In the genomic region with DNA sequence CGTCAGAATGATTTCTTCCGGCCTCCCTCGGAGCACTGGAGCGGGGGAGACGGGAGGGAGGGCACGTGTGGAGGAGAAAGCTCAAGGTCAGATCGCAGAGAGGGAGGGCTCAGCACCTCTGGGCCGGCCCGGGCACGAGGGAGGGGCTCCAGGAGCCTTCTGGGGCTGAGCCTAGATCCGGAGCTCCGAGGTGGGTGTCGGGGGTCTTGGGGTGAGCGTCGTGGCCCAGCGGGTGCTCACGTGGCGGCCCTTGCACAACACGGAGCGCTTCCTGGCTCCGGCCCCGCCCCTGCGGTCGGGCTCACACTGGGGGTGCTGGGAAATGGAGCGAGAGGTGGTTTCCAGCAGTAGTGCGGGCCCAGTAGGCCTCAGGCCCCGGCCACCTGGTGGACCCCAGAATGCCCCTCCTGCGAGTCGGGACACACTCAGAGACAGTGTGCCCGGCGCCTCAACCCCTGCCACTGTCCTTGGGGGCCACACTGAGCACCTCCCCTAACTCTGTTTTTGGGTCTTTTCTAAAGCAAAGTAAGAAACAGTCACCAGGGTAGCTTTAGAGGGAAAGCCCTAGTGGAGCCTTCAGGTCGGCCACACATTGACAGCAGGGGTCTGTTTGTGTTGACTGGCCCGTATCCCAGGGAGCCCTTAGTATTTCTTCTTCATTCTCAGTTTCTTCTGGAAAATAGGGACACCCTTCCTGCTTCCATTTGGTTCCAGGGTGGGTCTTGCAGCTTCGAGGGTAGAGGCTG, we compare ENCODE assay signal across 8 cellular contexts. TPM values are rescaled to one million over a fixed set of nuclear protein-coding genes. Genes with fewer than 3 reads are reported as not detected.
DNase-seq lines count a peak whose midpoint lies in the region; ATAC-seq, FAIRE-seq and TF ChIP-seq lines count a peak whose summit lies in the region.

No MANE protein-coding gene starts in this region.

- FAIRE-seq in urothelium cell line (lab: Jason Lieb, UNC) = no peak

- H3K27ac Mint-ChIP-seq in activated naive CD8-positive, alpha-beta T cell = peak overlapping the region; percentile 90

- no peak for TF ChIP-seq CTCF in heart right ventricle (IDR thresholded peaks at IDR 0.05)

- H3K36me3 Mint-ChIP-seq in activated naive CD8-positive, alpha-beta T cell = peaks cover 5% of the 10 kb centered on the region

- H3K4me1 Mint-ChIP-seq in activated naive CD8-positive, alpha-beta T cell (ENCODE audit: low read depth) = peaks cover 25% of the 10 kb centered on the region

- DNase-seq in SJSA1 (ENCODE audit: low read depth in 1 of 2, low spot score in 2 of 2) = peak; percentile 67 to 70
- DNase-seq in heart right ventricle = peak; percentile 65 to 75
- DNase-seq in urothelium cell line (ENCODE audit: low spot score) = peak; percentile 65

- no peaks in the 10 kb centered on the region for H3K27me3 Mint-ChIP-seq in activated naive CD8-positive, alpha-beta T cell

- H3K4me3 ChIP-seq in BLaER1 treated with 17β-estradiol and CSF1 and Interleukin-3, amounts not matched to agents 10 nM and 100 nM = peak overlapping the region; percentile 79 to 99 (median 95)
- H3K4me3 ChIP-seq in SJSA1 (peak overlapping the region; percentile 89), heart right ventricle (peak overlapping the region; percentile 71 to 99 (median 82)), rectal smooth muscle tissue (ENCODE audit: low read length) (peak overlapping the region; percentile 89)

- H3K4me1 ChIP-seq in BLaER1 treated with 17β-estradiol and CSF1 and Interleukin-3, amounts not matched to agents 10 nM and 100 nM = peaks cover 48 to 80% (median 69%) of the 10 kb centered on the region in 10 experiments
- H3K4me1 ChIP-seq in SJSA1 (replicated peaks) (peaks cover 29% of the 10 kb centered on the region), heart right ventricle (peaks cover 3 to 71% (median 29%) of the 10 kb centered on the region in 9 donors), rectal smooth muscle tissue (ENCODE audit: control insufficient read depth, insufficient read depth, low read length) (peaks cover 7% of the 10 kb centered on the region)

- peak overlapping the region; percentile 94 to 100 (median 99) for H3K4me2 ChIP-seq in BLaER1 treated with 17β-estradiol and CSF1 and Interleukin-3, amounts not matched to agents 10 nM and 100 nM

- H3K36me3 ChIP-seq in BLaER1 treated with 17β-estradiol and CSF1 and Interleukin-3, amounts not matched to agents 10 nM and 100 nM = peaks cover 43 to 49% (median 47%) of the 10 kb centered on the region in 11 experiments
- H3K36me3 ChIP-seq in SJSA1 (peaks cover 58% of the 10 kb centered on the region), heart right ventricle (peaks cover 0 to 43% (median 37%) of the 10 kb centered on the region in 9 donors), rectal smooth muscle tissue (ENCODE audit: control insufficient read depth, insufficient read depth, low read length) (peaks cover 29% of the 10 kb centered on the region)

- H3K4me3 Mint-ChIP-seq in activated naive CD8-positive, alpha-beta T cell = peak overlapping the region; percentile 89

- intact Hi-C loops in heart right ventricle (cut with DNase I) = loop anchor here in 1 of 10 donors (10.0 kb wide), 1 partner anchor 103 kb away; no protein-coding TSS in a partner anchor

- H3K27me3 ChIP-seq in BLaER1 treated with 17β-estradiol and CSF1 and Interleukin-3, amounts not matched to agents 10 nM and 100 nM = no peaks in the 10 kb centered on the region
- no peaks in the 10 kb centered on the region for H3K27me3 ChIP-seq in SJSA1 (replicated peaks)
- H3K27me3 ChIP-seq in heart right ventricle = no peaks in the 10 kb centered on the region
- H3K27me3 ChIP-seq in rectal smooth muscle tissue (ENCODE audit: control insufficient read depth, insufficient read depth, low read length) = no peaks in the 10 kb centered on the region

- WGBS in heart right ventricle, 2 donors = 6 to 9% methylated on average over 32 to 34 of the region's 34 CpGs

- H3K9ac ChIP-seq in BLaER1 treated with 17β-estradiol and CSF1 and Interleukin-3, amounts not matched to agents 10 nM and 100 nM = peak overlapping the region; percentile 96 to 100 (median 99)
- peak overlapping the region; percentile 82 for H3K9ac ChIP-seq in rectal smooth muscle tissue (ENCODE audit: low read length)

- TF ChIP-seq POLR2A in GM19099 (IDR thresholded peaks at IDR 0.05; ENCODE audit: extremely low read depth, insufficient read length, low read depth) = peak; percentile 59

- peaks cover 46 to 62% (median 51%) of the 10 kb centered on the region in 11 experiments for H4K20me1 ChIP-seq in BLaER1 treated with 17β-estradiol and CSF1 and Interleukin-3, amounts not matched to agents 10 nM and 100 nM

- ATAC-seq in HG03280 (IDR thresholded peaks at IDR 0.05; ENCODE audit: unreplicated experiment) (peak; percentile 58), heart right ventricle (peak; percentile 64 to 80 (median 71))

- H3K27ac ChIP-seq in BLaER1 treated with 17β-estradiol and CSF1 and Interleukin-3, amounts not matched to agents 10 nM and 100 nM = peak overlapping the region; percentile 93 to 100 (median 99)
- peak overlapping the region; percentile 83 for H3K27ac ChIP-seq in SJSA1
- peak overlapping the region; percentile 90 to 98 (median 94) for H3K27ac ChIP-seq in heart right ventricle
- peak overlapping the region; percentile 87 for H3K27ac ChIP-seq in rectal smooth muscle tissue (ENCODE audit: low read depth, low read length)

- H3K9me3 Mint-ChIP-seq in activated naive CD8-positive, alpha-beta T cell (ENCODE audit: low read depth) = no peaks in the 10 kb centered on the region

- H3K9me3 ChIP-seq in BLaER1 treated with 17β-estradiol and CSF1 and Interleukin-3, amounts not matched to agents 10 nM and 100 nM (replicated peaks in 1 of 11) = no peaks in the 10 kb centered on the region
- no peaks in the 10 kb centered on the region for H3K9me3 ChIP-seq in SJSA1 (replicated peaks)
- H3K9me3 ChIP-seq in heart right ventricle = no peaks in the 10 kb centered on the region

RNA-seq across cellular contexts. Expression of gene PPIF, which starts 0.8 kb away (rescaled TPM):
- total RNA-seq in SJSA1 (2014; rRNA removed; shearing (Covaris generic)) = 31.7 and 42.1 TPM in 2 replicates
- total RNA-seq in heart right ventricle = 100 to 1,000 TPM in 9 of 10 donors, 10 to 100 TPM in 1; 95.5 to 205 (median 148) TPM
- 100 to 1,000 TPM in 1 of 2 donors, 10 to 100 TPM in 1; 44.3 to 144 TPM for polyA plus RNA-seq in heart right ventricle

Comparison
In these comparisons a context has a peak if more than half of its experiments do, and no peak if none do; other contexts are left out.
1. Peak in every context shown above with its lines: DNase-seq, ATAC-seq, H3K4me3 ChIP-seq and H3K27ac ChIP-seq.